In genomic region chr3:135992072-135992471, GRCh38 we compare ENCODE assay signal across 11 cellular contexts. TPM values are rescaled to one million over a fixed set of nuclear protein-coding genes. Genes with fewer than 3 reads are reported as not detected.
A peak's percentile ranks its signal among the peaks of the same experiment; 100 is the strongest.
DNase-seq lines count a peak whose midpoint lies in the region; ATAC-seq, FAIRE-seq and TF ChIP-seq lines count a peak whose summit lies in the region.
"Had no signal": no experiment of that assay in that cellular context is flagged by ENCODE, and none has a peak within 500 bp of the region (broad histone marks: within the 10 kb centered on the region; RNA-seq: fewer than 3 reads in every experiment).

No MANE protein-coding gene starts in this region.

- no peaks in the 10 kb centered on the region for H3K9me3 ChIP-seq in T-helper 17 cell (ENCODE audit: control insufficient read depth, low read length, poor library complexity, severe bottlenecking)
- no peaks in the 10 kb centered on the region for H3K9me3 ChIP-seq in skeletal muscle satellite cell (replicated peaks; ENCODE audit: low read length)
- H3K9me3 ChIP-seq: SJCRH30 had no signal

- H3K36me3 Mint-ChIP-seq in T-helper 17 cell (ENCODE audit: low read depth), result no peaks in the 10 kb centered on the region

- TF ChIP-seq POLR2A in GM12892 (IDR thresholded peaks at IDR 0.05; ENCODE audit: low read depth, low read length), result no peak

- peak; percentile 62 for DNase-seq in GM04504 (ENCODE audit: low read depth)
- no peak for DNase-seq in T-helper 17 cell
- peak; percentile 51 for DNase-seq in fibroblast of the conjunctiva (ENCODE audit: low read depth)
- no peak for DNase-seq in activated T-cell treated with anti-CD3 and anti-CD28 coated beads, Interleukin-2, amount 50 U/mL, for 1 hour
- no peak for DNase-seq in GM12892 (ENCODE audit: insufficient read length)
- DNase-seq: DMS53, SJCRH30 had no signal

- H3K4me1 Mint-ChIP-seq in T-helper 17 cell, result peaks cover 2% of the 10 kb centered on the region
- H3K4me1 Mint-ChIP-seq: neural crest cell had no signal

- H3K4me3 ChIP-seq in skeletal muscle satellite cell (ENCODE audit: low read length), result no peak overlapping the region
- H3K4me3 ChIP-seq: SJCRH30 had no signal

- no peak for FAIRE-seq in GM12892 (lab: Jason Lieb, UNC)

- no peak overlapping the region for H3K4me3 Mint-ChIP-seq in T-helper 17 cell
- H3K4me3 Mint-ChIP-seq: neural crest cell had no signal

- ATAC-seq in T-helper 17 cell (no peak), HG03025 (IDR thresholded peaks at IDR 0.05; ENCODE audit: low FRiP score, unreplicated experiment) (no peak), HG02571 (IDR thresholded peaks at IDR 0.05; ENCODE audit: unreplicated experiment) (no peak)

- H3K27me3 Mint-ChIP-seq in T-helper 17 cell, result peaks cover 20% of the 10 kb centered on the region

- no peak overlapping the region for H3K9ac ChIP-seq in skeletal muscle satellite cell (ENCODE audit: low read depth, low read length)

- H3K36me3 ChIP-seq in skeletal muscle satellite cell (ENCODE audit: insufficient read depth, low read length), result no peaks in the 10 kb centered on the region
- H3K36me3 ChIP-seq: SJCRH30 had no signal

- peak overlapping the region; percentile 30 for H3K27ac Mint-ChIP-seq in T-helper 17 cell

- H3K27me3 ChIP-seq in skeletal muscle satellite cell (ENCODE audit: control insufficient read depth, insufficient read depth, low read length), result no peaks in the 10 kb centered on the region
- H3K27me3 ChIP-seq: SJCRH30 had no signal

- peaks cover 51% of the 10 kb centered on the region for H3K4me1 ChIP-seq in skeletal muscle satellite cell (ENCODE audit: control insufficient read depth, insufficient read depth, low read length)
- H3K4me1 ChIP-seq: SJCRH30 had no signal

- H3K4me2 ChIP-seq in skeletal muscle satellite cell (ENCODE audit: low read length), result peak overlapping the region; percentile 45

RNA-seq across cellular contexts. Expression of gene PPP2R3A, which starts 26.5 kb away (rescaled TPM):
- total RNA-seq in T-helper 17 cell, result under 1 TPM; 0.13 to 0.17 TPM
- 13.5 and 14.7 TPM in 2 replicates for total RNA-seq in skeletal muscle satellite cell (2012; rRNA removed)
- 0.13 TPM for polyA plus RNA-seq in GM12892 (2012; ENCODE audit: missing spikeins)

Comparison
In these comparisons a context has a peak if more than half of its experiments do, and no peak if none do; other contexts are left out.
1. DNase-seq: peak in GM04504 (single experiment) and fibroblast of the conjunctiva (single experiment); none in T-helper 17 cell (0 of 3), activated T-cell treated with anti-CD3 and anti-CD28 coated beads, Interleukin-2, amount 50 U/mL, for 1 hour (single experiment) and GM12892 (single experiment).